21 cellular contexts compared by ENCODE assay signal in genomic region chr11:6253196-6253595, GRCh38. TPM values are rescaled to one million over a fixed set of nuclear protein-coding genes. Genes with fewer than 3 reads are reported as not detected.
DNase-seq lines count a peak whose midpoint lies in the region; ATAC-seq and TF ChIP-seq lines count a peak whose summit lies in the region.
"Had no signal": no experiment of that assay in that cellular context is flagged by ENCODE, and none has a peak within 500 bp of the region (broad histone marks: within the 10 kb centered on the region; RNA-seq: fewer than 3 reads in every experiment).

No MANE protein-coding gene starts in this region.

- TF ChIP-seq CTCF in GM12865 (IDR thresholded peaks at IDR 0.05; ENCODE audit: insufficient read depth, low read depth, low read length, missing control alignments) (no peak), Caco-2 (IDR thresholded peaks at IDR 0.05; ENCODE audit: insufficient read depth in 1 of 2, low read depth in 1 of 2, low read length in 1 of 2, severe bottlenecking in 1 of 2, unreplicated experiment in 1 of 2) (no peak)

- intact Hi-C loops in Caco-2 (cut with micrococcal nuclease; ENCODE audit: unreplicated experiment): no loop called here

- no peaks in the 10 kb centered on the region for H3K9me3 Mint-ChIP-seq in Caco-2 (ENCODE audit: unreplicated experiment)
- H3K9me3 Mint-ChIP-seq: activated CD4-positive, alpha-beta T cell treated with anti-CD3 and anti-CD28 coated beads, Interleukin-2, amount 10 ng/mL, durations not matched to agents 24 days and 14 days; activated T-helper 1 cell treated with anti-CD3 and anti-CD28 coated beads, Interleukin-12 subunit alpha, Interleukin-12 subunit beta, Interleukin-2, Interleukin-4 antibody, amounts not matched to agents 30 ng/mL and 10 ng/mL and 1 ng/mL, durations not matched to agents 14 hours and 24 hours and 36 hours had no signal

- ATAC-seq in GM19351 (IDR thresholded peaks at IDR 0.05; ENCODE audit: unreplicated experiment) (peak; percentile 66), HG02840 (IDR thresholded peaks at IDR 0.05; ENCODE audit: low FRiP score, unreplicated experiment) (peak; percentile 56), HG03520 (IDR thresholded peaks at IDR 0.05; ENCODE audit: unreplicated experiment) (peak; percentile 73), HG03439 (IDR thresholded peaks at IDR 0.05; ENCODE audit: unreplicated experiment) (no peak)
- ATAC-seq: CD8-positive, alpha-beta T cell; esophagus mucosa; heart right ventricle; Right ventricle myocardium inferior had no signal

- no TSS peak for BruUV-seq in Caco-2 (replicated peaks; lab: Mats Ljungman, UMichigan)

- DNase-seq in GM12865 (ENCODE audit: low read depth) (peak; percentile 38), NCI-H187 (lab: John Stamatoyannopoulos, UW) (no peak), A172 (ENCODE audit: low spot score) (no peak), Caco-2 (no peak)
- DNase-seq: activated CD4-positive, alpha-beta T cell treated with anti-CD3 and anti-CD28 coated beads, Interleukin-2, amount 10 ng/mL, durations not matched to agents 24 days and 14 days; amniotic stem cell; CD8-positive, alpha-beta T cell; heart right ventricle; midbrain; NCI-H2171; NK-92 treated with Interleukin-12 subunit alpha and Interleukin-12 subunit beta, amount 100 ng/mL, for 24 hours; stimulated activated CD4-positive, alpha-beta T cell treated with anti-CD3 and anti-CD28 coated beads, Interleukin-4, amount 100 ng/mL, for 4 hours had no signal

- POLR2A ChIA-PET in Caco-2 (lab: Charles Lee): no interaction called here

- peaks cover 10% of the 10 kb centered on the region for H3K4me1 ChIP-seq in Caco-2

- H3K36me3 ChIP-seq in Caco-2 (ENCODE audit: control insufficient read depth, insufficient read depth, low read length): no peaks in the 10 kb centered on the region
- H3K36me3 ChIP-seq: heart right ventricle had no signal

- no peaks in the 10 kb centered on the region for H3K36me3 Mint-ChIP-seq in Caco-2 (ENCODE audit: insufficient read depth, unreplicated experiment)
- H3K36me3 Mint-ChIP-seq: CD8-positive, alpha-beta T cell had no signal

- no peak overlapping the region for H3K4me3 Mint-ChIP-seq in Caco-2 (ENCODE audit: unreplicated experiment)
- H3K4me3 Mint-ChIP-seq: activated CD4-positive, alpha-beta T cell treated with anti-CD3 and anti-CD28 coated beads, Interleukin-2, amount 10 ng/mL, durations not matched to agents 24 days and 14 days; activated T-helper 1 cell treated with anti-CD3 and anti-CD28 coated beads, Interleukin-12 subunit alpha, Interleukin-12 subunit beta, Interleukin-2, Interleukin-4 antibody, amounts not matched to agents 30 ng/mL and 10 ng/mL and 1 ng/mL, durations not matched to agents 14 hours and 24 hours and 36 hours; CD8-positive, alpha-beta T cell had no signal

- H3K4me3 ChIP-seq in GM12865 (ENCODE audit: low read depth, low read length) (no peak overlapping the region), Caco-2 (ENCODE audit: low read depth, low read length) (no peak overlapping the region)
- H3K4me3 ChIP-seq: heart right ventricle had no signal

- H3K27ac Mint-ChIP-seq in Caco-2 (ENCODE audit: unreplicated experiment): no peak overlapping the region
- H3K27ac Mint-ChIP-seq: activated CD4-positive, alpha-beta T cell treated with anti-CD3 and anti-CD28 coated beads, Interleukin-2, amount 10 ng/mL, durations not matched to agents 24 days and 14 days; activated T-helper 1 cell treated with anti-CD3 and anti-CD28 coated beads, Interleukin-12 subunit alpha, Interleukin-12 subunit beta, Interleukin-2, Interleukin-4 antibody, amounts not matched to agents 30 ng/mL and 10 ng/mL and 1 ng/mL, durations not matched to agents 14 hours and 24 hours and 36 hours; CD8-positive, alpha-beta T cell had no signal

- CTCF ChIA-PET in Caco-2 (lab: Charles Lee): interaction anchor here (0.7 kb wide), 1 partner anchor 110 kb away, joined by 3 read pairs; no protein-coding TSS in a partner anchor

- peaks cover 1% of the 10 kb centered on the region; the same call in 1 of the 2 replicates for H3K27me3 ChIP-seq in Caco-2 (replicated peaks; ENCODE audit: control insufficient read depth, insufficient read depth, low read length)

- no peaks in the 10 kb centered on the region for H3K9me3 ChIP-seq in Caco-2

- H3K27me3 Mint-ChIP-seq in Caco-2 (ENCODE audit: insufficient read depth, unreplicated experiment): no peaks in the 10 kb centered on the region

- peaks cover 11% of the 10 kb centered on the region for H3K4me1 Mint-ChIP-seq in Caco-2 (ENCODE audit: low read depth, unreplicated experiment)
- H3K4me1 Mint-ChIP-seq: activated CD4-positive, alpha-beta T cell treated with anti-CD3 and anti-CD28 coated beads, Interleukin-2, amount 10 ng/mL, durations not matched to agents 24 days and 14 days had no signal

RNA-seq across cellular contexts. Expression of gene CCKBR, which starts 6.4 kb away (rescaled TPM):
- not detected in 2 replicates for total RNA-seq in A172 (2014; rRNA removed; shearing (Covaris generic))
- 1.6 and 2.1 TPM in 2 replicates for total RNA-seq in Caco-2 (2022)
- total RNA-seq: activated CD4-positive, alpha-beta T cell treated with anti-CD3 and anti-CD28 coated beads, Interleukin-2, amount 10 ng/mL, durations not matched to agents 24 days and 14 days; activated T-helper 1 cell treated with anti-CD3 and anti-CD28 coated beads, Interleukin-12 subunit alpha, Interleukin-12 subunit beta, Interleukin-2, Interleukin-4 antibody, amounts not matched to agents 30 ng/mL and 10 ng/mL and 1 ng/mL, durations not matched to agents 14 hours and 24 hours and 36 hours; CD8-positive, alpha-beta T cell; esophagus mucosa; heart right ventricle; kidney epithelial cell; Right ventricle myocardium inferior; T-helper 2 cell treated with Interferon-gamma antibody and Interleukin-4, amounts not matched to agents 100 ng/mL and 5 ng/mL, for 36 hours had no signal

RNA-seq across cellular contexts. Expression of gene CNGA4, which starts 14.3 kb away (rescaled TPM):
- total RNA-seq in A172 (2014; rRNA removed; shearing (Covaris generic)): 0.17 TPM in 1 of 2 replicates, not detected in the other
- total RNA-seq in Caco-2 (2022): 0.56 TPM in 1 of 2 replicates, not detected in the other
- total RNA-seq: activated CD4-positive, alpha-beta T cell treated with anti-CD3 and anti-CD28 coated beads, Interleukin-2, amount 10 ng/mL, durations not matched to agents 24 days and 14 days; Right ventricle myocardium inferior had no signal

RNA-seq across cellular contexts. Expression of gene FHIP1B, which starts 18.8 kb away (rescaled TPM):
- 9.6 and 13.1 TPM in 2 replicates for total RNA-seq in A172 (2014; rRNA removed; shearing (Covaris generic))
- total RNA-seq in Caco-2 (2022): 26.8 and 27.8 TPM in 2 replicates

RNA-seq across cellular contexts. Expression of gene C11orf42, which starts 47.8 kb away (rescaled TPM):
- not detected in 2 replicates for total RNA-seq in A172 (2014; rRNA removed; shearing (Covaris generic))
- total RNA-seq in Caco-2 (2022): not detected in 2 replicates
- total RNA-seq: activated CD4-positive, alpha-beta T cell treated with anti-CD3 and anti-CD28 coated beads, Interleukin-2, amount 10 ng/mL, durations not matched to agents 24 days and 14 days; activated T-helper 1 cell treated with anti-CD3 and anti-CD28 coated beads, Interleukin-12 subunit alpha, Interleukin-12 subunit beta, Interleukin-2, Interleukin-4 antibody, amounts not matched to agents 30 ng/mL and 10 ng/mL and 1 ng/mL, durations not matched to agents 14 hours and 24 hours and 36 hours; CD8-positive, alpha-beta T cell; esophagus mucosa; heart right ventricle; kidney epithelial cell; Right ventricle myocardium inferior; T-helper 2 cell treated with Interferon-gamma antibody and Interleukin-4, amounts not matched to agents 100 ng/mL and 5 ng/mL, for 36 hours had no signal

RNA-seq across cellular contexts. Expression of gene OR52W1, which starts 54.2 kb away (rescaled TPM):
- not detected in 2 replicates for total RNA-seq in A172 (2014; rRNA removed; shearing (Covaris generic))
- not detected in 2 replicates for total RNA-seq in Caco-2 (2022)
- total RNA-seq: activated CD4-positive, alpha-beta T cell treated with anti-CD3 and anti-CD28 coated beads, Interleukin-2, amount 10 ng/mL, durations not matched to agents 24 days and 14 days; activated T-helper 1 cell treated with anti-CD3 and anti-CD28 coated beads, Interleukin-12 subunit alpha, Interleukin-12 subunit beta, Interleukin-2, Interleukin-4 antibody, amounts not matched to agents 30 ng/mL and 10 ng/mL and 1 ng/mL, durations not matched to agents 14 hours and 24 hours and 36 hours; CD8-positive, alpha-beta T cell; esophagus mucosa; heart right ventricle; kidney epithelial cell; Right ventricle myocardium inferior; T-helper 2 cell treated with Interferon-gamma antibody and Interleukin-4, amounts not matched to agents 100 ng/mL and 5 ng/mL, for 36 hours had no signal
